11 cellular contexts compared by ENCODE assay signal in genomic region chr4:55347610-55348228, GRCh38. TPM values are rescaled to one million over a fixed set of nuclear protein-coding genes. Genes with fewer than 3 reads are reported as not detected.
A peak's percentile ranks its signal among the peaks of the same experiment; 100 is the strongest.
DNase-seq lines count a peak whose midpoint lies in the region; ATAC-seq, FAIRE-seq and TF ChIP-seq lines count a peak whose summit lies in the region.
"Had no signal": no experiment of that assay in that cellular context is flagged by ENCODE, and none has a peak within 500 bp of the region (broad histone marks: within the 10 kb centered on the region; RNA-seq: fewer than 3 reads in every experiment).

No MANE protein-coding gene starts in this region.

- POLR2A ChIA-PET in activated B cell treated with CpG ODN at 0.5 μM for 24 hours (lab: Charles Lee), result interaction anchor here (4.0 kb wide), 1 partner anchor 48 kb away, joined by 21 read pairs; the partner anchor contains the start of gene TMEM165

- H4K20me1 ChIP-seq in keratinocyte (ENCODE audit: control insufficient read depth, extremely low read depth, insufficient read depth, low read length), result no peaks in the 10 kb centered on the region

- H3K27me3 ChIP-seq in keratinocyte (ENCODE audit: control insufficient read depth, extremely low read depth, insufficient read depth, low read length), result no peaks in the 10 kb centered on the region

- peak overlapping the region in 1 of 3 experiments; percentile 17 for H3K4me3 ChIP-seq in keratinocyte (ENCODE audit: control insufficient read depth in 2 of 3, extremely low read depth in 1 of 3, insufficient read depth in 2 of 3, low read depth in 1 of 3, low read length in 3 of 3)

- H3K4me1 Mint-ChIP-seq in IgD-negative memory B cell (peaks cover 11 to 17% (median 12%) of the 10 kb centered on the region in 3 donors), activated B cell treated with CpG ODN at 0.5 μM for 24 hours (peaks cover 13% of the 10 kb centered on the region)

- peaks cover 8% of the 10 kb centered on the region for H3K4me1 ChIP-seq in keratinocyte (ENCODE audit: control insufficient read depth, extremely low read depth, insufficient read depth, low read length)

- intact Hi-C loops in activated B cell treated with CpG ODN at 0.5 μM for 24 hours (cut with micrococcal nuclease), result loop anchor here (2.0 kb wide), 3 partner anchors 199 to 1039 kb away; partner anchors contain the start of genes AASDH, CLOCK and EXOC1

- H3K4me3 Mint-ChIP-seq in IgD-negative memory B cell (peak overlapping the region; percentile 78 to 96 (median 90)), activated B cell treated with CpG ODN at 0.5 μM for 24 hours (peak overlapping the region; percentile 93)

- DNase-seq in CD1c-positive myeloid dendritic cell (ENCODE audit: extremely low spot score) (peak; percentile 33), activated B cell treated with CpG ODN at 0.5 μM for 24 hours (no peak), keratinocyte (ENCODE audit: low read depth, low spot score) (no peak)
- DNase-seq: amniotic stem cell; NK-92 treated with Interleukin-12 subunit alpha and Interleukin-12 subunit beta, amount 100 ng/mL, for 24 hours had no signal

- H3K9me3 ChIP-seq in keratinocyte (ENCODE audit: control insufficient read depth, low read depth, low read length), result no peaks in the 10 kb centered on the region

- H3K36me3 Mint-ChIP-seq in IgD-negative memory B cell (no peaks in the 10 kb centered on the region), activated B cell treated with CpG ODN at 0.5 μM for 24 hours (ENCODE audit: low read depth) (peaks cover 2% of the 10 kb centered on the region)

- dilution Hi-C loops in keratinocyte (cut with MboI; ENCODE audit: extremely low pct_ligation_motif_present, low sequenced_read_pairs), result no loop called here

- CTCF ChIA-PET in activated B cell treated with CpG ODN at 0.5 μM for 24 hours (lab: Charles Lee), result no interaction called here

- H3K9me1 ChIP-seq in keratinocyte (ENCODE audit: control insufficient read depth, extremely low read depth, insufficient read depth, low read length), result no peaks in the 10 kb centered on the region

- TF ChIP-seq CTCF in activated B cell treated with CpG ODN at 0.5 μM for 24 hours (IDR thresholded peaks at IDR 0.05) (no peak), keratinocyte (optimal IDR thresholded peaks at IDR 0.05 in 1 of 3, IDR thresholded peaks at IDR 0.05 in 1 of 3, conservative IDR thresholded peaks at IDR 0.05 in 1 of 3; ENCODE audit: extremely low read depth in 1 of 3, insufficient read depth in 2 of 3, low read length in 3 of 3) (no peak)

- no peak overlapping the region for H3K27ac ChIP-seq in keratinocyte (ENCODE audit: control insufficient read depth, insufficient read depth, low read length)

- H3K79me2 ChIP-seq in keratinocyte (ENCODE audit: control insufficient read depth, insufficient read depth, low read length), result no peaks in the 10 kb centered on the region

- no peak for ATAC-seq in activated B cell treated with CpG ODN at 0.5 μM for 24 hours (ENCODE audit: low read depth)
- ATAC-seq in GM18867 (IDR thresholded peaks at IDR 0.05; ENCODE audit: unreplicated experiment), result no peak
- no peak for ATAC-seq in GM21717 (IDR thresholded peaks at IDR 0.05; ENCODE audit: unreplicated experiment)
- ATAC-seq in GM21423 (IDR thresholded peaks at IDR 0.05; ENCODE audit: unreplicated experiment), result no peak
- no peak for ATAC-seq in HG03095 (IDR thresholded peaks at IDR 0.05; ENCODE audit: unreplicated experiment)

- H2AFZ ChIP-seq in keratinocyte (ENCODE audit: control insufficient read depth, low read length), result no peak overlapping the region

- FAIRE-seq in keratinocyte (lab: Jason Lieb, UNC), result no peak
- FAIRE-seq: islet of Langerhans had no signal

- peak overlapping the region; percentile 97 for H3K4me2 ChIP-seq in keratinocyte (ENCODE audit: control insufficient read depth, extremely low read depth, insufficient read depth, low read depth, low read length)

- H3K27ac Mint-ChIP-seq in IgD-negative memory B cell, result peak overlapping the region in 2 of 3 donors; percentile 26 to 34
- H3K27ac Mint-ChIP-seq in activated B cell treated with CpG ODN at 0.5 μM for 24 hours, result peak overlapping the region; percentile 16

- H3K9ac ChIP-seq in keratinocyte (ENCODE audit: control insufficient read depth, extremely low read depth, insufficient read depth, low read length), result no peak overlapping the region

- H3K9me3 Mint-ChIP-seq in IgD-negative memory B cell (no peaks in the 10 kb centered on the region), activated B cell treated with CpG ODN at 0.5 μM for 24 hours (no peaks in the 10 kb centered on the region)

- H3K36me3 ChIP-seq in keratinocyte (ENCODE audit: control insufficient read depth in 2 of 2, extremely low read depth in 1 of 2, insufficient read depth in 2 of 2, low read length in 2 of 2), result no peaks in the 10 kb centered on the region

- no peaks in the 10 kb centered on the region for H3K27me3 Mint-ChIP-seq in IgD-negative memory B cell
- H3K27me3 Mint-ChIP-seq in activated B cell treated with CpG ODN at 0.5 μM for 24 hours, result no peaks in the 10 kb centered on the region

RNA-seq across cellular contexts. Expression of gene SRD5A3, which starts 1.7 kb away (rescaled TPM):
- 19.7 TPM for polyA plus RNA-seq in IgD-negative memory B cell
- 4.5 and 5.7 TPM in 2 replicates for total RNA-seq in activated B cell treated with CpG ODN at 0.5 μM for 24 hours
- 7.3 to 15.9 TPM (median 15.6 TPM) in 3 replicates for polyA plus RNA-seq in keratinocyte
- polyA plus RNA-seq in keratinocyte (2011; ENCODE audit: low read depth), result 3.5 TPM
- 9.0 and 17.5 TPM in 2 replicates for polyA plus RNA-seq in keratinocyte (2011; cell fraction: cytosol; rRNA removed)
- polyA plus RNA-seq in keratinocyte (2011; cell fraction: nucleus; rRNA removed), result 6.5 and 9.2 TPM in 2 replicates
- polyA plus RNA-seq in keratinocyte (2012; ENCODE audit: low replicate concordance), result 8.4 and 13.9 TPM in 2 replicates
- 7.5 to 15.1 TPM (median 14.3 TPM) in 3 replicates for polyA minus RNA-seq in keratinocyte
- polyA minus RNA-seq in keratinocyte (2011; cell fraction: cytosol; rRNA and poly(A)+ RNA removed), result 12.1 TPM
- polyA minus RNA-seq in keratinocyte (2011; cell fraction: nucleus; rRNA and poly(A)+ RNA removed), result 2.0 and 4.7 TPM in 2 replicates

RNA-seq across cellular contexts. Expression of gene TMEM165, which starts 48.0 kb away (rescaled TPM):
- polyA plus RNA-seq in IgD-negative memory B cell (56.1 TPM), keratinocyte (71.8 to 144 TPM (median 132 TPM) in 3 replicates)
- total RNA-seq in activated B cell treated with CpG ODN at 0.5 μM for 24 hours, result 80.3 and 90.2 TPM in 2 replicates
- polyA plus RNA-seq in keratinocyte (2011; ENCODE audit: low read depth), result 80.5 TPM
- 45.7 and 71.7 TPM in 2 replicates for polyA plus RNA-seq in keratinocyte (2011; cell fraction: cytosol; rRNA removed)
- 133 and 164 TPM in 2 replicates for polyA plus RNA-seq in keratinocyte (2011; cell fraction: nucleus; rRNA removed)
- 50.8 and 60.0 TPM in 2 replicates for polyA plus RNA-seq in keratinocyte (2012; ENCODE audit: low replicate concordance)
- 76.7 to 140 TPM (median 112 TPM) in 3 replicates for polyA minus RNA-seq in keratinocyte
- 61.6 TPM for polyA minus RNA-seq in keratinocyte (2011; cell fraction: cytosol; rRNA and poly(A)+ RNA removed)
- 77.6 and 125 TPM in 2 replicates for polyA minus RNA-seq in keratinocyte (2011; cell fraction: nucleus; rRNA and poly(A)+ RNA removed)
